ENCODE assay signal across 20 cellular contexts in genomic region chr3:179591313-179591712, GRCh38. TPM values are rescaled to one million over a fixed set of nuclear protein-coding genes. Genes with fewer than 3 reads are reported as not detected.
DNase-seq lines count a peak whose midpoint lies in the region; ATAC-seq and TF ChIP-seq lines count a peak whose summit lies in the region.
"Had no signal": no experiment of that assay in that cellular context is flagged by ENCODE, and none has a peak within 500 bp of the region (broad histone marks: within the 10 kb centered on the region; RNA-seq: fewer than 3 reads in every experiment).

No MANE protein-coding gene starts in this region.

- H3K27me3 Mint-ChIP-seq in activated CD4-positive, alpha-beta memory T cell treated with anti-CD3 and anti-CD28 coated beads for 36 hours, result no peaks in the 10 kb centered on the region
- no peaks in the 10 kb centered on the region for H3K27me3 Mint-ChIP-seq in activated CD4-positive, alpha-beta memory T cell treated with anti-CD3 and anti-CD28 coated beads, Interleukin-2, amount 10 ng/mL, durations not matched to agents 7 days and 5 days
- no peaks in the 10 kb centered on the region for H3K27me3 Mint-ChIP-seq in CD8-positive, alpha-beta T cell (ENCODE audit: low read depth)

- H3K27ac ChIP-seq in CD8-positive, alpha-beta T cell (ENCODE audit: low read depth, low read length), result no peak overlapping the region
- H3K27ac ChIP-seq: BLaER1 treated with 17β-estradiol and CSF1 and Interleukin-3, amounts not matched to agents 10 nM and 100 nM; Peyer's patch had no signal

- no peak overlapping the region for H3K4me3 ChIP-seq in CD8-positive, alpha-beta T cell (ENCODE audit: low read depth, low read length)
- no peak overlapping the region for H3K4me3 ChIP-seq in adipocyte (ENCODE audit: low read length)
- H3K4me3 ChIP-seq in BE2C (ENCODE audit: low read depth, low read length), result no peak overlapping the region
- H3K4me3 ChIP-seq: BLaER1 treated with 17β-estradiol and CSF1 and Interleukin-3, amounts not matched to agents 10 nM and 100 nM; Peyer's patch had no signal

- no peaks in the 10 kb centered on the region for H3K27me3 ChIP-seq in CD8-positive, alpha-beta T cell (ENCODE audit: insufficient read depth, low read length)
- H3K27me3 ChIP-seq in adipocyte (replicated peaks; ENCODE audit: control insufficient read depth, insufficient read depth, low read length) (no peaks in the 10 kb centered on the region), BE2C (no peaks in the 10 kb centered on the region)
- H3K27me3 ChIP-seq: BLaER1 treated with 17β-estradiol and CSF1 and Interleukin-3, amounts not matched to agents 10 nM and 100 nM; Peyer's patch had no signal

- H3K27ac Mint-ChIP-seq in activated CD4-positive, alpha-beta memory T cell treated with anti-CD3 and anti-CD28 coated beads for 36 hours, result peak overlapping the region; percentile 15
- no peak overlapping the region for H3K27ac Mint-ChIP-seq in activated CD4-positive, alpha-beta memory T cell treated with anti-CD3 and anti-CD28 coated beads, Interleukin-2, amount 10 ng/mL, durations not matched to agents 7 days and 5 days
- H3K27ac Mint-ChIP-seq in CD8-positive, alpha-beta T cell, result peak overlapping the region; percentile 3

- no peaks in the 10 kb centered on the region for H3K9me3 ChIP-seq in CD8-positive, alpha-beta T cell (ENCODE audit: low read length)
- H3K9me3 ChIP-seq in adipocyte (ENCODE audit: control insufficient read depth, low read length), result no peaks in the 10 kb centered on the region
- no peaks in the 10 kb centered on the region for H3K9me3 ChIP-seq in BE2C
- H3K9me3 ChIP-seq: BLaER1 treated with 17β-estradiol and CSF1 and Interleukin-3, amounts not matched to agents 10 nM and 100 nM; Peyer's patch had no signal

- ATAC-seq in CD8-positive, alpha-beta T cell, result no peak
- ATAC-seq in left lobe of liver, result peak; percentile 15
- no peak for ATAC-seq in GM21447 (IDR thresholded peaks at IDR 0.05; ENCODE audit: unreplicated experiment)

- peak overlapping the region; percentile 61 for H3K9ac ChIP-seq in adipocyte (ENCODE audit: low read length)
- H3K9ac ChIP-seq: BLaER1 treated with 17β-estradiol and CSF1 and Interleukin-3, amounts not matched to agents 10 nM and 100 nM had no signal

- H3K4me3 Mint-ChIP-seq in activated CD4-positive, alpha-beta memory T cell treated with anti-CD3 and anti-CD28 coated beads for 36 hours, result no peak overlapping the region
- H3K4me3 Mint-ChIP-seq in activated CD4-positive, alpha-beta memory T cell treated with anti-CD3 and anti-CD28 coated beads, Interleukin-2, amount 10 ng/mL, durations not matched to agents 7 days and 5 days, result no peak overlapping the region
- no peak overlapping the region for H3K4me3 Mint-ChIP-seq in CD8-positive, alpha-beta T cell

- H3K36me3 ChIP-seq in CD8-positive, alpha-beta T cell (ENCODE audit: insufficient read depth, low read length), result peaks cover 28% of the 10 kb centered on the region
- H3K36me3 ChIP-seq in adipocyte (ENCODE audit: control insufficient read depth, insufficient read depth, low read length, severe bottlenecking) (peaks cover 79% of the 10 kb centered on the region), BE2C (peaks cover 94% of the 10 kb centered on the region)

- no peak for DNase-seq in activated CD4-positive, alpha-beta memory T cell treated with anti-CD3 and anti-CD28 coated beads for 36 hours
- no peak for DNase-seq in activated CD4-positive, alpha-beta memory T cell treated with anti-CD3 and anti-CD28 coated beads, Interleukin-2, amount 10 ng/mL, durations not matched to agents 7 days and 5 days
- DNase-seq in CD8-positive, alpha-beta T cell, result no peak
- DNase-seq in adipocyte (ENCODE audit: low read depth) (no peak), left lobe of liver (ENCODE audit: low spot score) (no peak), BE2C (no peak), NCI-H2196 treated with DMSO at 0.1 percent for 48 hours (lab: John Stamatoyannopoulos, UW; ENCODE audit: unreplicated experiment) (no peak)
- DNase-seq: 8988T, DMS 273 treated with DMSO at 0.1 percent for 48 hours, GDM1, GOT3, NCI-H1048, NCI-H1436 treated with DMSO at 0.1 percent for 48 hours, NCI-H2081 treated with DMSO at 0.1 percent for 48 hours, NCI-H226, NCI-H524 treated with DMSO at 0.1 percent for 48 hours, Peyer's patch, SHP77 had no signal

- POLR2A ChIA-PET in activated CD4-positive, alpha-beta memory T cell treated with anti-CD3 and anti-CD28 coated beads for 36 hours (lab: Charles Lee), result interaction anchor here (0.8 kb wide), 1 partner anchor 17 kb away, joined by 3 read pairs; no protein-coding TSS in a partner anchor
- POLR2A ChIA-PET in activated CD4-positive, alpha-beta memory T cell treated with anti-CD3 and anti-CD28 coated beads, Interleukin-2, amount 10 ng/mL, durations not matched to agents 7 days and 5 days (lab: Charles Lee), result interaction anchor here (0.6 to 0.9 kb wide), 3 partner anchors 14 to 108 kb away, joined by 3 read pairs; partner anchors contain the start of genes MRPL47 and NDUFB5
- POLR2A ChIA-PET in CD8-positive, alpha-beta T cell (lab: Charles Lee), result no interaction called here

- TF ChIP-seq CTCF in CD8-positive, alpha-beta T cell (IDR thresholded peaks at IDR 0.05), result no peak
- no peak for TF ChIP-seq CTCF in BE2C (IDR thresholded peaks at IDR 0.05; ENCODE audit: low read depth, low read length)

- no peaks in the 10 kb centered on the region for H3K4me1 ChIP-seq in CD8-positive, alpha-beta T cell (ENCODE audit: insufficient read depth, low read length)
- peaks cover 34% of the 10 kb centered on the region for H3K4me1 ChIP-seq in adipocyte (ENCODE audit: control insufficient read depth, insufficient read depth, low read length)
- no peaks in the 10 kb centered on the region for H3K4me1 ChIP-seq in BE2C
- H3K4me1 ChIP-seq: BLaER1 treated with 17β-estradiol and CSF1 and Interleukin-3, amounts not matched to agents 10 nM and 100 nM; Peyer's patch had no signal

- peaks cover 34% of the 10 kb centered on the region for H3K36me3 Mint-ChIP-seq in activated CD4-positive, alpha-beta memory T cell treated with anti-CD3 and anti-CD28 coated beads for 36 hours
- peaks cover 59% of the 10 kb centered on the region for H3K36me3 Mint-ChIP-seq in activated CD4-positive, alpha-beta memory T cell treated with anti-CD3 and anti-CD28 coated beads, Interleukin-2, amount 10 ng/mL, durations not matched to agents 7 days and 5 days (ENCODE audit: low read depth)
- peaks cover 78% of the 10 kb centered on the region for H3K36me3 Mint-ChIP-seq in CD8-positive, alpha-beta T cell

- intact Hi-C loops in activated CD4-positive, alpha-beta memory T cell treated with anti-CD3 and anti-CD28 coated beads for 36 hours (cut with micrococcal nuclease), result no loop called here
- intact Hi-C loops in CD8-positive, alpha-beta T cell (cut with DNase I, micrococcal nuclease), result no loop called here

- CTCF ChIA-PET in activated CD4-positive, alpha-beta memory T cell treated with anti-CD3 and anti-CD28 coated beads for 36 hours (lab: Charles Lee), result no interaction called here
- CTCF ChIA-PET in activated CD4-positive, alpha-beta memory T cell treated with anti-CD3 and anti-CD28 coated beads, Interleukin-2, amount 10 ng/mL, durations not matched to agents 7 days and 5 days (lab: Charles Lee), result no interaction called here
- CTCF ChIA-PET in CD8-positive, alpha-beta T cell (lab: Charles Lee), result no interaction called here

- H3K9me3 Mint-ChIP-seq in activated CD4-positive, alpha-beta memory T cell treated with anti-CD3 and anti-CD28 coated beads for 36 hours, result no peaks in the 10 kb centered on the region
- H3K9me3 Mint-ChIP-seq in activated CD4-positive, alpha-beta memory T cell treated with anti-CD3 and anti-CD28 coated beads, Interleukin-2, amount 10 ng/mL, durations not matched to agents 7 days and 5 days, result no peaks in the 10 kb centered on the region
- H3K9me3 Mint-ChIP-seq in CD8-positive, alpha-beta T cell, result no peaks in the 10 kb centered on the region

- peaks cover 10% of the 10 kb centered on the region for H3K4me1 Mint-ChIP-seq in activated CD4-positive, alpha-beta memory T cell treated with anti-CD3 and anti-CD28 coated beads for 36 hours (ENCODE audit: low read depth)
- peaks cover 2% of the 10 kb centered on the region for H3K4me1 Mint-ChIP-seq in activated CD4-positive, alpha-beta memory T cell treated with anti-CD3 and anti-CD28 coated beads, Interleukin-2, amount 10 ng/mL, durations not matched to agents 7 days and 5 days
- no peaks in the 10 kb centered on the region for H3K4me1 Mint-ChIP-seq in CD8-positive, alpha-beta T cell (ENCODE audit: low read depth)

RNA-seq across cellular contexts. Expression of gene MRPL47, which starts 13.1 kb away (rescaled TPM):
- 10 to 100 TPM; 51.4 to 54.0 TPM for total RNA-seq in activated CD4-positive, alpha-beta memory T cell treated with anti-CD3 and anti-CD28 coated beads for 36 hours
- 10 to 100 TPM; 34.8 to 36.0 TPM for total RNA-seq in activated CD4-positive, alpha-beta memory T cell treated with anti-CD3 and anti-CD28 coated beads, Interleukin-2, amount 10 ng/mL, durations not matched to agents 7 days and 5 days
- total RNA-seq in CD8-positive, alpha-beta T cell, result 10 to 100 TPM; 36.4 to 37.8 TPM
- total RNA-seq in left lobe of liver, result 11.1 TPM
- polyA plus RNA-seq in BE2C (2012; ENCODE audit: insufficient read depth, insufficient read length, low read depth), result 49.1 TPM

RNA-seq across cellular contexts. Expression of gene NDUFB5, which starts 13.3 kb away (rescaled TPM):
- total RNA-seq in activated CD4-positive, alpha-beta memory T cell treated with anti-CD3 and anti-CD28 coated beads for 36 hours, result 100 to 1,000 TPM; 133 to 147 TPM
- 100 to 1,000 TPM; 102 to 110 TPM for total RNA-seq in activated CD4-positive, alpha-beta memory T cell treated with anti-CD3 and anti-CD28 coated beads, Interleukin-2, amount 10 ng/mL, durations not matched to agents 7 days and 5 days
- total RNA-seq in CD8-positive, alpha-beta T cell, result 10 to 100 TPM; 21.0 to 25.6 TPM
- 49.3 TPM for total RNA-seq in left lobe of liver
- 174 TPM for polyA plus RNA-seq in BE2C (2012; ENCODE audit: insufficient read depth, insufficient read length, low read depth)

RNA-seq across cellular contexts. Expression of gene ACTL6A, which starts 28.6 kb away (rescaled TPM):
- total RNA-seq in activated CD4-positive, alpha-beta memory T cell treated with anti-CD3 and anti-CD28 coated beads for 36 hours, result 100 to 1,000 TPM; 101 to 102 TPM
- total RNA-seq in activated CD4-positive, alpha-beta memory T cell treated with anti-CD3 and anti-CD28 coated beads, Interleukin-2, amount 10 ng/mL, durations not matched to agents 7 days and 5 days, result 10 to 100 TPM; 75.1 to 81.3 TPM
- 10 to 100 TPM; 18.2 to 18.7 TPM for total RNA-seq in CD8-positive, alpha-beta T cell
- total RNA-seq in left lobe of liver, result 11.8 TPM
- 84.5 TPM for polyA plus RNA-seq in BE2C (2012; ENCODE audit: insufficient read depth, insufficient read length, low read depth)
